10 cellular contexts compared by ENCODE assay signal in the genomic region with DNA sequence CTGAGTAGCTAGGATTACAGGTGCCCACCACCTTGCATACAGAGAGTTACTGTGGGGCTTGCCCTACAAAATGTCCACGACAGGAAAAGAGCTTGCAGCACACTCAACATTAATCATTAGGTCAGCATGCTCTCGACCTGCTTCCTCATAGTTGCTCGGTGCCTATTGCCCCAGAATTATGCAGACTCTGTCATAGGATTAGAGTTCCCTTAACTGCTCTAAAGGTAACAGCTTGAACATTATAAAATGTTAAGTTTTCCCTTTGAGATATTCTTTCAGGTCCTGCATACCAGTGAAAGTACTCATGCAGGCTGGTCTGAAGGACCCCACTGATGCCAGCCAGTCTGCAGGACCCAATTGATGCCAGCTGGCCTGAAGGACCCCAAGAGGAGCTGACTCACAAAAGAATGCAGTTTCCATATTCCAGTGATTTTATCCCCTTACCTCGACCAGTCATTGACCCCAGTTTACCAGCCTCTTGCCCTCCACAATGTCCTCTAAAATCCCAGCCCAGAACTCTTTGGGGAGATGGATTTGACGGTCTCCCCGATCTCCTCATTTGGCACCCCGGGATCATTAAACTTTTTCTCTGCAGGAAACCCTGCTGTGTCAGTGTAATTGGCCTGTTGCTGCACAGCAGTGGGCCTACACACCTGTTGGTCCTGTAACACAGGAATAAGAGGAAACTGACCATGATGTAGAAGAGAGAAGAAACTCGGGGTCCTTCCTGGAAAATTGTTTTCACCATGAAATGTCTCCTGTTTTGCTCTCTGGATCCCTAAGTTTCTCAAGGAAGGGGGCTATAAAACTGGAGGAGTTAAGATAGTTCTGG. TPM values are rescaled to one million over a fixed set of nuclear protein-coding genes. Genes with fewer than 3 reads are reported as not detected.
A peak's percentile ranks its signal among the peaks of the same experiment; 100 is the strongest.
DNase-seq lines count a peak whose midpoint lies in the region; ATAC-seq and TF ChIP-seq lines count a peak whose summit lies in the region.
"Had no signal": no experiment of that assay in that cellular context is flagged by ENCODE, and none has a peak within 500 bp of the region (broad histone marks: within the 10 kb centered on the region; RNA-seq: fewer than 3 reads in every experiment).

No MANE protein-coding gene starts in this region.

- peak overlapping the region; percentile 64 for H3K4me3 Mint-ChIP-seq in activated naive CD4-positive, alpha-beta T cell treated with anti-CD3 and anti-CD28 coated beads, Interleukin-2, amount 50 U/mL, for 24 hours
- H3K4me3 Mint-ChIP-seq in T-helper 17 cell (peak overlapping the region; percentile 45), type B pancreatic cell (no peak overlapping the region)

- no peaks in the 10 kb centered on the region for H3K9me3 ChIP-seq in T-helper 17 cell (ENCODE audit: control insufficient read depth, low read length, poor library complexity, severe bottlenecking)

- H3K27ac Mint-ChIP-seq in activated naive CD4-positive, alpha-beta T cell treated with anti-CD3 and anti-CD28 coated beads, Interleukin-2, amount 50 U/mL, for 24 hours: peak overlapping the region; percentile 85
- H3K27ac Mint-ChIP-seq in T-helper 17 cell (peak overlapping the region; percentile 81), type B pancreatic cell (no peak overlapping the region)

- no peak overlapping the region for H3K4me3 ChIP-seq in foreskin fibroblast (ENCODE audit: low read depth in 1 of 2, low read length in 2 of 2)

- no peaks in the 10 kb centered on the region for H3K9me3 Mint-ChIP-seq in activated naive CD4-positive, alpha-beta T cell treated with anti-CD3 and anti-CD28 coated beads, Interleukin-2, amount 50 U/mL, for 24 hours
- no peaks in the 10 kb centered on the region for H3K9me3 Mint-ChIP-seq in type B pancreatic cell

- no peaks in the 10 kb centered on the region for H3K27me3 Mint-ChIP-seq in activated naive CD4-positive, alpha-beta T cell treated with anti-CD3 and anti-CD28 coated beads, Interleukin-2, amount 50 U/mL, for 24 hours
- no peaks in the 10 kb centered on the region for H3K27me3 Mint-ChIP-seq in T-helper 17 cell
- peaks cover 8% of the 10 kb centered on the region for H3K27me3 Mint-ChIP-seq in type B pancreatic cell

- peaks cover 14% of the 10 kb centered on the region for H3K36me3 Mint-ChIP-seq in activated naive CD4-positive, alpha-beta T cell treated with anti-CD3 and anti-CD28 coated beads, Interleukin-2, amount 50 U/mL, for 24 hours
- H3K36me3 Mint-ChIP-seq in T-helper 17 cell (ENCODE audit: low read depth) (peaks cover 6% of the 10 kb centered on the region), type B pancreatic cell (no peaks in the 10 kb centered on the region)

- H3K4me1 Mint-ChIP-seq in activated naive CD4-positive, alpha-beta T cell treated with anti-CD3 and anti-CD28 coated beads, Interleukin-2, amount 50 U/mL, for 24 hours: peaks cover 86% of the 10 kb centered on the region
- H3K4me1 Mint-ChIP-seq in T-helper 17 cell: peaks cover 58% of the 10 kb centered on the region
- peaks cover 8% of the 10 kb centered on the region for H3K4me1 Mint-ChIP-seq in type B pancreatic cell (ENCODE audit: unreplicated experiment)

- DNase-seq in activated naive CD4-positive, alpha-beta T cell (lab: John Stamatoyannopoulos, UW): no peak
- DNase-seq in T-helper 17 cell (no peak), foreskin fibroblast (peak; percentile 55 to 83), type B pancreatic cell (ENCODE audit: extremely low spot score, unreplicated experiment) (peak; percentile 10), HT-29 (ENCODE audit: low spot score) (no peak), NCI-H187 (lab: John Stamatoyannopoulos, UW) (no peak), NCI-H2081 (lab: John Stamatoyannopoulos, UW) (no peak)
- DNase-seq: C1 segment of cervical spinal cord had no signal

- TF ChIP-seq CTCF in foreskin fibroblast (IDR thresholded peaks at IDR 0.05; ENCODE audit: low read depth, low read length) (no peak), type B pancreatic cell (conservative IDR thresholded peaks at IDR 0.05) (no peak)

- peak; percentile 44 for ATAC-seq in T-helper 17 cell

RNA-seq across cellular contexts. Expression of a gene that starts 10.6 kb away (rescaled TPM):
- total RNA-seq in T-helper 17 cell (100 to 1,000 TPM; 113 to 115 TPM), type B pancreatic cell (ENCODE audit: low replicate concordance) (1.2 TPM in 1 of 2 replicates, not detected in the other)
- total RNA-seq in HT-29 (2014; rRNA removed; shearing (Covaris generic)): 0.21 and 0.64 TPM in 2 replicates

RNA-seq across cellular contexts. Expression of a gene that starts 11.6 kb away (rescaled TPM):
- total RNA-seq in T-helper 17 cell: 1 to 10 TPM; 1.7 to 3.3 TPM
- total RNA-seq in type B pancreatic cell (ENCODE audit: low replicate concordance): 0.45 and 4.2 TPM in 2 replicates
- 0.10 TPM in 1 of 2 replicates, not detected in the other for total RNA-seq in HT-29 (2014; rRNA removed; shearing (Covaris generic))
- total RNA-seq: LHCN-M2 had no signal

RNA-seq across cellular contexts. Expression of a gene that starts 37.1 kb away (rescaled TPM):
- total RNA-seq in T-helper 17 cell (under 1 TPM; 0.02 to 0.16 TPM), type B pancreatic cell (ENCODE audit: low replicate concordance) (0.39 TPM in 1 of 2 replicates, not detected in the other)
- not detected in 2 replicates for total RNA-seq in HT-29 (2014; rRNA removed; shearing (Covaris generic))

Comparison
In these comparisons a context has a peak if more than half of its experiments do, and no peak if none do; other contexts are left out.
1. DNase-seq: peak in foreskin fibroblast (2 of 2) and type B pancreatic cell (single experiment); none in activated naive CD4-positive, alpha-beta T cell (0 of 4), T-helper 17 cell (0 of 3), HT-29 (single experiment), NCI-H187 (0 of 2) and NCI-H2081 (0 of 2).
2. RNA of a gene that starts 10.6 kb away (total RNA-seq): 113 to 115 TPM in T-helper 17 cell; 0.21 to 0.64 TPM in HT-29 and 1.2 TPM in type B pancreatic cell; every median in the first group is over 10 times any median in the second.